10 cellular contexts compared by ENCODE assay signal in the genomic region with DNA sequence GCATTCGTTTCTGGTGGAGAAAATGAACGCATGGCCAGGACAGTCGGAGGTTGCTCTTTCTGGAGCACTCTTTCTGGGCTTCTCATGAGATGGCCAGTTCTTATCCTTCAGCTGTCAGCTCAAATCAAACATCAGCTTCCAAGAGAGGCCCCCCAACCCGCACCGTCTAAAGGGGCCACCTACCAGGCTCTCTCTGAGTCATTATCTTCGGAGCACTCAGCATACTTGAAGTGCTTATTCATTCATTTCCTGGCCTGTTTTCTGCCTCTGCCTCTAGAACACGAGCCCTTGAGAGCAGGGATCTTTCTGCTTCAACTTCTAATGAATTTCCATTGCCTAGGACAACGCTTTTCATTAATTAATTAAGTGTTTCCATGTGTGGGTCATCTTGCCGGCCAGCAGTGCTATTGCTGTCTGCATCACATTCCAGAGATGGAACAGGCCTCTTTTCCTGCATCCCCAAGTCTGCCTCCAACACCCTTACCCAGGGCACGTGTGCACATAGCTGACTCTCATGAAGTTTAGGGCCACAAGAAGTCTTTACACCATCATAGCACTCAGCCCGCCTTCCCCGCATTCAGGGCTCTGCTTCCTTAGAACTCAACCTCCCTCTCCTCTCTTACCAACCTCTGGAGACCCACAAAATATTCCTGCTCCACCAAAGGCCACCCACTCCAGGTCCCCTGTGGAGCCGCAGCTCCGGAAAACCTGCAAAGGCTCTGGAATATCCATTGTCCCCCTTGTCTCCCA. TPM values are rescaled to one million over a fixed set of nuclear protein-coding genes. Genes with fewer than 3 reads are reported as not detected.
DNase-seq lines count a peak whose midpoint lies in the region; ATAC-seq, FAIRE-seq and TF ChIP-seq lines count a peak whose summit lies in the region.
"Had no signal": no experiment of that assay in that cellular context is flagged by ENCODE, and none has a peak within 500 bp of the region (broad histone marks: within the 10 kb centered on the region; RNA-seq: fewer than 3 reads in every experiment).

No MANE protein-coding gene starts in this region.

- no peaks in the 10 kb centered on the region for H3K9me3 Mint-ChIP-seq in activated naive CD4-positive, alpha-beta T cell treated with anti-CD3 and anti-CD28 coated beads, Interleukin-2, amount 50 U/mL, for 24 hours
- H3K9me3 Mint-ChIP-seq in astrocyte (ENCODE audit: unreplicated experiment) = no peaks in the 10 kb centered on the region
- H3K9me3 Mint-ChIP-seq: activated B cell treated with CpG ODN at 0.5 μM for 24 hours had no signal

- H3K36me3 Mint-ChIP-seq in activated naive CD4-positive, alpha-beta T cell treated with anti-CD3 and anti-CD28 coated beads, Interleukin-2, amount 50 U/mL, for 24 hours = no peaks in the 10 kb centered on the region
- H3K36me3 Mint-ChIP-seq in astrocyte (ENCODE audit: low read depth, unreplicated experiment) = no peaks in the 10 kb centered on the region

- no peaks in the 10 kb centered on the region for H3K27me3 ChIP-seq in astrocyte (ENCODE audit: insufficient read depth, low read length)

- H3K4me1 ChIP-seq in astrocyte (ENCODE audit: insufficient read depth, low read length) = peaks cover 40% of the 10 kb centered on the region

- no peak overlapping the region for H3K4me3 Mint-ChIP-seq in activated naive CD4-positive, alpha-beta T cell treated with anti-CD3 and anti-CD28 coated beads, Interleukin-2, amount 50 U/mL, for 24 hours
- H3K4me3 Mint-ChIP-seq in astrocyte (ENCODE audit: unreplicated experiment) = peak overlapping the region; percentile 45
- H3K4me3 Mint-ChIP-seq: activated B cell treated with CpG ODN at 0.5 μM for 24 hours had no signal

- peak overlapping the region; percentile 2 for H3K27ac Mint-ChIP-seq in activated naive CD4-positive, alpha-beta T cell treated with anti-CD3 and anti-CD28 coated beads, Interleukin-2, amount 50 U/mL, for 24 hours
- peak overlapping the region; percentile 92 for H3K27ac Mint-ChIP-seq in astrocyte (ENCODE audit: unreplicated experiment)
- H3K27ac Mint-ChIP-seq: activated B cell treated with CpG ODN at 0.5 μM for 24 hours had no signal

- DNase-seq in activated naive CD4-positive, alpha-beta T cell (lab: John Stamatoyannopoulos, UW) = no peak
- peak; percentile 82 for DNase-seq in astrocyte (ENCODE audit: low read depth)
- peak; percentile 45 for DNase-seq in iPS-NIHi7 (ENCODE audit: extremely low spot score)
- DNase-seq in urothelium cell line (ENCODE audit: low spot score) = peak; percentile 65
- DNase-seq: activated B cell treated with CpG ODN at 0.5 μM for 24 hours had no signal

- H4K20me1 ChIP-seq in astrocyte (ENCODE audit: insufficient read depth, low read length) = no peaks in the 10 kb centered on the region

- no peaks in the 10 kb centered on the region for H3K9me3 ChIP-seq in astrocyte (ENCODE audit: insufficient read depth, low read depth, low read length)

- no peak for TF ChIP-seq CTCF in astrocyte (IDR thresholded peaks at IDR 0.05; ENCODE audit: insufficient read depth, low read depth, low read length)

- peak overlapping the region; percentile 59 for H3K27ac ChIP-seq in astrocyte (ENCODE audit: low read depth, low read length)
- H3K27ac ChIP-seq: C4-2B had no signal

- peak overlapping the region; percentile 82 for H3K4me2 ChIP-seq in astrocyte (ENCODE audit: low read length)

- H3K4me1 Mint-ChIP-seq in activated naive CD4-positive, alpha-beta T cell treated with anti-CD3 and anti-CD28 coated beads, Interleukin-2, amount 50 U/mL, for 24 hours = no peaks in the 10 kb centered on the region
- H3K4me1 Mint-ChIP-seq in astrocyte (ENCODE audit: low read depth, unreplicated experiment) = peaks cover 47% of the 10 kb centered on the region

- FAIRE-seq in astrocyte (lab: Jason Lieb, UNC) (peak; percentile 78), urothelium cell line (lab: Jason Lieb, UNC) (no peak)

- ATAC-seq in HG03175 (IDR thresholded peaks at IDR 0.05; ENCODE audit: unreplicated experiment) (no peak), HG03095 (IDR thresholded peaks at IDR 0.05; ENCODE audit: unreplicated experiment) (no peak), HG03521 (IDR thresholded peaks at IDR 0.05; ENCODE audit: unreplicated experiment) (no peak)

- peak overlapping the region; percentile 34 for H3K4me3 ChIP-seq in astrocyte (ENCODE audit: insufficient read depth, low read depth, low read length)

- no peaks in the 10 kb centered on the region for H3K79me2 ChIP-seq in astrocyte (ENCODE audit: insufficient read depth, low read length)

- peak overlapping the region; percentile 40 for H3K9ac ChIP-seq in astrocyte (ENCODE audit: low read length)

- peaks cover 22% of the 10 kb centered on the region for H3K27me3 Mint-ChIP-seq in activated naive CD4-positive, alpha-beta T cell treated with anti-CD3 and anti-CD28 coated beads, Interleukin-2, amount 50 U/mL, for 24 hours
- H3K27me3 Mint-ChIP-seq in astrocyte (ENCODE audit: low read depth, unreplicated experiment) = no peaks in the 10 kb centered on the region

- peak overlapping the region; percentile 45 for H2AFZ ChIP-seq in astrocyte (ENCODE audit: low read depth, low read length)

- no peaks in the 10 kb centered on the region for H3K36me3 ChIP-seq in astrocyte (ENCODE audit: insufficient read depth, low read length)

RNA-seq across cellular contexts. Expression of gene LAPTM5, which starts 52.1 kb away (rescaled TPM):
- total RNA-seq in astrocyte = 0.77 and 0.89 TPM in 2 replicates

Comparison
In these comparisons a context has a peak if more than half of its experiments do, and no peak if none do; other contexts are left out.
1. DNase-seq: peak in astrocyte (single experiment), iPS-NIHi7 (single experiment) and urothelium cell line (single experiment); none in activated naive CD4-positive, alpha-beta T cell (0 of 4).